ENCODE assay signal across 12 cellular contexts in the genomic region with DNA sequence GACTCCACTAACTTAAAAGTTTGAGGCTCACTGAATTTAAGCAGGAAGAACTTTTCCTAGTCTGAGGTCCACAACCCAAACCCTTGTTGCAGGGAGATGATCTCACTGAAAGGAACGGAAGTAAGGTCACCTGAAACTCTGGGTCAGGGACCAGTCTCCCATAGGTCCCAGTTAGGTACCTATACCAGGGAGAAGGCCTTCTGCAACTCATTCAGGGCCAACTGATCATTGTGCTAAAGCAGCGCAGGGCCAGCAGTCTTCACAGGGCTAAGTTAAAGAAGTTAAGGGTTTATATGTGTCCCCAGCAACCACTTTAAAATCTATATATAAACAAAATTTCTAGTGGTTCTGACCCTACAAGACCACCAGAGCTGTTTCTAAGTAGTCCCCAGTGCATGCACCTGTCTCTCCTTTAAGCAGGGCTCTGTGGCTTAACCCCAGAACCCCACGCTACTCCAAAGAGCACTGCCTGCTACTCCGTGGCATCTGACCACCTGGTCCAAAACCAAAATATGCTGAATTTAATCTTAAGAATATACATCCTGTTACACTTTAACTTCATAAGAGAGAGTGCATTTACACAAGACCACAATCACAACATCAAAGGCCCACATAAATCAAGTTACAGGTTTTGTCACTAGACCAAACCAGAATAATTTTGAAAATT. TPM values are rescaled to one million over a fixed set of nuclear protein-coding genes. Genes with fewer than 3 reads are reported as not detected.
DNase-seq lines count a peak whose midpoint lies in the region; ATAC-seq, FAIRE-seq and TF ChIP-seq lines count a peak whose summit lies in the region.
"Had no signal": no experiment of that assay in that cellular context is flagged by ENCODE, and none has a peak within 500 bp of the region (broad histone marks: within the 10 kb centered on the region; RNA-seq: fewer than 3 reads in every experiment).

No MANE protein-coding gene starts in this region.

- H3K4me3 Mint-ChIP-seq in HFFc6: peak overlapping the region; percentile 94

- no peak overlapping the region for H3K9ac ChIP-seq in adipocyte (ENCODE audit: low read length)

- no peaks in the 10 kb centered on the region for H3K9me3 ChIP-seq in A549
- no peaks in the 10 kb centered on the region for H3K9me3 ChIP-seq in adipocyte (ENCODE audit: control insufficient read depth, low read length)
- no peaks in the 10 kb centered on the region for H3K9me3 ChIP-seq in muscle layer of duodenum (ENCODE audit: control insufficient read depth in 1 of 2, low read length in 2 of 2)
- H3K9me3 ChIP-seq: Peyer's patch had no signal

- TF ChIP-seq RAD21 in A549 (conservative IDR thresholded peaks at IDR 0.05 in 1 of 2, IDR thresholded peaks at IDR 0.05 in 1 of 2): no peak

- H3K4me2 ChIP-seq in A549: peak overlapping the region; percentile 77

- peaks cover 35% of the 10 kb centered on the region for H3K4me1 ChIP-seq in A549
- peaks cover 40% of the 10 kb centered on the region for H3K4me1 ChIP-seq in adipocyte (ENCODE audit: control insufficient read depth, insufficient read depth, low read length)
- H3K4me1 ChIP-seq in muscle layer of duodenum (ENCODE audit: control insufficient read depth in 1 of 2, insufficient read depth in 2 of 2, low read length in 2 of 2): peaks cover 8 to 42% of the 10 kb centered on the region in 2 donors

- ATAC-seq in A549 (no peak), GM18909 (IDR thresholded peaks at IDR 0.05; ENCODE audit: poor library complexity, unreplicated experiment) (no peak), GM19397 (IDR thresholded peaks at IDR 0.05; ENCODE audit: unreplicated experiment) (no peak), HG02981 (IDR thresholded peaks at IDR 0.05; ENCODE audit: unreplicated experiment) (no peak)
- ATAC-seq: foreskin keratinocyte had no signal

- H3K27me3 ChIP-seq in adipocyte (replicated peaks; ENCODE audit: control insufficient read depth, insufficient read depth, low read length): no peaks in the 10 kb centered on the region
- no peaks in the 10 kb centered on the region for H3K27me3 ChIP-seq in muscle layer of duodenum (ENCODE audit: low read depth, low read length)
- H3K27me3 ChIP-seq: foreskin keratinocyte, Peyer's patch had no signal

- H3K27ac ChIP-seq in A549: peak overlapping the region in 1 of 2 experiments; percentile 42; a peak in 1 of 6 replicates
- H3K27ac ChIP-seq in muscle layer of duodenum (ENCODE audit: low read length): peak overlapping the region; percentile 11

- peaks cover 38% of the 10 kb centered on the region for H3K36me3 Mint-ChIP-seq in HFFc6 (ENCODE audit: low read depth)

- TF ChIP-seq CTCF in A549 (IDR thresholded peaks at IDR 0.05): no peak
- TF ChIP-seq CTCF in HFFc6 (IDR thresholded peaks at IDR 0.05): no peak

- no peak for TF ChIP-seq EP300 in A549 (IDR thresholded peaks at IDR 0.05)

- no peak overlapping the region; the same call in 2 of the 3 replicates for H3K4me3 ChIP-seq in A549
- H3K4me3 ChIP-seq in adipocyte (ENCODE audit: low read length): peak overlapping the region; percentile 91
- H3K4me3 ChIP-seq in muscle layer of duodenum (ENCODE audit: low read depth in 1 of 2, low read length in 2 of 2): peak overlapping the region; percentile 13 to 92
- H3K4me3 ChIP-seq: Peyer's patch had no signal

- H3K9me3 Mint-ChIP-seq in HFFc6: no peaks in the 10 kb centered on the region

- POLR2A ChIA-PET in A549 (lab: Yijun Ruan, JAX): no interaction called here

- no peak overlapping the region for H3K27ac Mint-ChIP-seq in HFFc6

- FAIRE-seq in A549 (lab: Jason Lieb, UNC): no peak

- H3K36me3 ChIP-seq in adipocyte (ENCODE audit: control insufficient read depth, insufficient read depth, low read length, severe bottlenecking) (peaks cover 8% of the 10 kb centered on the region), muscle layer of duodenum (ENCODE audit: control insufficient read depth in 1 of 2, insufficient read depth in 2 of 2, low read length in 2 of 2) (peaks cover 6 to 12% of the 10 kb centered on the region in 2 donors)

- no peak for DNase-seq in A549 (ENCODE audit: low read depth in 1 of 2, low spot score in 1 of 2)
- no peak for DNase-seq in HFFc6
- no peak for DNase-seq in adipocyte (ENCODE audit: low read depth)
- no peak for DNase-seq in Kasumi-1 (lab: John Stamatoyannopoulos, UW)
- DNase-seq: foreskin keratinocyte, Peyer's patch, posterior cingulate gyrus, substantia nigra had no signal

- H3K4me1 Mint-ChIP-seq in HFFc6 (ENCODE audit: low read depth): peaks cover 58% of the 10 kb centered on the region

- no peak for TF ChIP-seq POLR2A in A549 (IDR thresholded peaks at IDR 0.05; ENCODE audit: low read length)

- CTCF ChIA-PET in A549 (lab: Yijun Ruan, JAX): interaction anchor here (0.7 to 1.3 kb wide), 2 partner anchors 26 to 46 kb away, joined by 3 to 5 read pairs; no protein-coding TSS in a partner anchor

- 75% methylated on average over 4 of the region's 4 CpGs for WGBS in A549 (ENCODE audit: missing lambda C conversion rate)

- no peaks in the 10 kb centered on the region; the same call in 1 of the 2 replicates for H3K27me3 Mint-ChIP-seq in HFFc6 (ENCODE audit: insufficient read depth)

TF ChIP-seq in A549, 52 proteins besides CTCF, POLR2A, EP300 and RAD21:
- TF ChIP-seq POLR2AphosphoS2 (conservative IDR thresholded peaks at IDR 0.05; ENCODE audit: low read length) (peak; percentile 85; the same call in 1 of the 2 replicates), CHD2 (IDR thresholded peaks at IDR 0.05; ENCODE audit: low read length, partially characterized antibody) (no peak)

RNA-seq across cellular contexts. Expression of a gene that starts 2.8 kb away (rescaled TPM):
- polyA plus RNA-seq in A549 (2011; rRNA removed) (119 and 180 TPM in 2 replicates), A549 (2017; fragmentation: RNase III; extraction: RNeasy Plus Mini Kit Qiagen cat#74134 plus additional on column Dnase treatment) (140 to 141 TPM (median 141 TPM) in 3 replicates)
- polyA plus RNA-seq in A549 (2012; cell fraction: cytosol; rRNA removed): 79.7 and 102 TPM in 2 replicates
- 74.1 and 125 TPM in 2 replicates for polyA plus RNA-seq in A549 (2012; cell fraction: nucleus; rRNA removed)
- polyA minus RNA-seq in A549 (2011; rRNA and poly(A)+ RNA removed): 52.7 and 59.3 TPM in 2 replicates
- total RNA-seq in HFFc6 (2021; fragmentation: NEBNext Ultra II Directional; extraction: Animal tissue kit (Norgen Biotek cat#: 25700)): 100 to 1,000 TPM in 1 of 6 experiments, 10 to 100 TPM in 5; 84.5 to 100 (median 94.8) TPM

RNA-seq across cellular contexts. Expression of a gene that starts 17.7 kb away (rescaled TPM):
- 38.1 and 106 TPM in 2 replicates for polyA plus RNA-seq in A549 (2011; rRNA removed)
- 16.8 and 21.2 TPM in 2 replicates for polyA plus RNA-seq in A549 (2012; cell fraction: cytosol; rRNA removed)
- 12.3 and 16.1 TPM in 2 replicates for polyA plus RNA-seq in A549 (2012; cell fraction: nucleus; rRNA removed)
- 34.4 to 37.5 TPM (median 36.1 TPM) in 3 replicates for polyA plus RNA-seq in A549 (2017; fragmentation: RNase III; extraction: RNeasy Plus Mini Kit Qiagen cat#74134 plus additional on column Dnase treatment)
- 41.1 and 125 TPM in 2 replicates for polyA minus RNA-seq in A549 (2011; rRNA and poly(A)+ RNA removed)
- 10 to 100 TPM; 59.5 to 76.4 (median 64.0) TPM for total RNA-seq in HFFc6 (2021; fragmentation: NEBNext Ultra II Directional; extraction: Animal tissue kit (Norgen Biotek cat#: 25700))
